Comparison of ENCODE assay signal across 12 cellular contexts in genomic region chr1:223504741-223505140, GRCh38.
DNase-seq lines count a peak whose midpoint lies in the region; ATAC-seq, FAIRE-seq and TF ChIP-seq lines count a peak whose summit lies in the region.
"Had no signal": no experiment of that assay in that cellular context is flagged by ENCODE, and none has a peak within 500 bp of the region (broad histone marks: within the 10 kb centered on the region; RNA-seq: fewer than 3 reads in every experiment).

No MANE protein-coding gene starts in this region.

- H3K14ac ChIP-seq in IMR-90 (replicated peaks; ENCODE audit: low read depth, low read length) = 0 out of 2 replicates have a peak overlapping the region, but pooled peaks have one; percentile 17

- H3K36me3 Mint-ChIP-seq in chondrocyte (ENCODE audit: low read depth) = no peaks in the 10 kb centered on the region
- H3K36me3 Mint-ChIP-seq: CD14-positive monocyte; naive thymus-derived CD4-positive, alpha-beta T cell had no signal

- H3K23ac ChIP-seq in IMR-90 (ENCODE audit: low read depth, low read length) = no peak overlapping the region

- no peak overlapping the region for H4K91ac ChIP-seq in IMR-90 (ENCODE audit: insufficient read depth, low read depth, low read length)

- no peak overlapping the region for H3K27ac Mint-ChIP-seq in chondrocyte (ENCODE audit: unreplicated experiment)
- H3K27ac Mint-ChIP-seq: CD14-positive monocyte had no signal

- no peaks in the 10 kb centered on the region for H3K9me1 ChIP-seq in IMR-90 (ENCODE audit: insufficient read depth, low read length)

- H4K5ac ChIP-seq in IMR-90 (ENCODE audit: low read depth, low read length) = peak overlapping the region; percentile 37; the same call in 1 of the 2 replicates

- H3K4me2 ChIP-seq in IMR-90 (ENCODE audit: low read depth, low read length) = no peak overlapping the region

- H2AK9ac ChIP-seq in IMR-90 (replicated peaks; ENCODE audit: low read depth, low read length, poor library complexity) = no peak overlapping the region

- TF ChIP-seq POLR2A in IMR-90 (IDR thresholded peaks at IDR 0.05; ENCODE audit: low read depth, low read length) = no peak

- peak overlapping the region; percentile 38; the same call in 1 of the 2 replicates for H2BK20ac ChIP-seq in IMR-90 (ENCODE audit: low read depth, low read length)

- no peaks in the 10 kb centered on the region for H4K20me1 ChIP-seq in IMR-90 (ENCODE audit: insufficient read depth, low read length)

- H3K27me3 ChIP-seq in IMR-90 (ENCODE audit: control insufficient read depth, insufficient read depth, low read length) = peaks cover 2% of the 10 kb centered on the region; the same call in 1 of the 2 replicates
- no peaks in the 10 kb centered on the region for H3K27me3 ChIP-seq in effector memory CD4-positive, alpha-beta T cell (replicated peaks; ENCODE audit: control insufficient read depth, insufficient read depth, low read length, poor library complexity, severe bottlenecking)
- H3K27me3 ChIP-seq: esophagus muscularis mucosa, uterus had no signal

- H3K9ac ChIP-seq in IMR-90 (ENCODE audit: low read depth, low read length) (no peak overlapping the region), kidney (ENCODE audit: low read length in 2 of 2) (no peak overlapping the region)

- H3K27ac ChIP-seq in IMR-90 (ENCODE audit: insufficient read depth, low read length) (no peak overlapping the region), kidney (ENCODE audit: low read depth in 2 of 2, low read length in 2 of 2) (no peak overlapping the region)
- H3K27ac ChIP-seq in effector memory CD4-positive, alpha-beta T cell (ENCODE audit: insufficient read depth, low read length, poor library complexity, severe bottlenecking) = no peak overlapping the region
- H3K27ac ChIP-seq: esophagus muscularis mucosa, uterus had no signal

- H2BK5ac ChIP-seq in IMR-90 (ENCODE audit: low read depth, low read length, poor library complexity, severe bottlenecking) = no peak overlapping the region

- BruUV-seq in IMR-90 (replicated peaks; lab: Mats Ljungman, UMichigan) = no TSS peak

- H3K9me3 Mint-ChIP-seq in chondrocyte (ENCODE audit: low read depth) = no peaks in the 10 kb centered on the region

- H3K36me3 ChIP-seq in IMR-90 (ENCODE audit: control insufficient read depth, insufficient read depth, low read length) (no peaks in the 10 kb centered on the region), kidney (ENCODE audit: control insufficient read depth in 1 of 2, insufficient read depth in 2 of 2, low read length in 2 of 2) (no peaks in the 10 kb centered on the region)
- no peaks in the 10 kb centered on the region for H3K36me3 ChIP-seq in effector memory CD4-positive, alpha-beta T cell (ENCODE audit: control insufficient read depth, insufficient read depth, low read length)
- H3K36me3 ChIP-seq: esophagus muscularis mucosa, uterus had no signal

- dilution Hi-C loops in IMR-90 (cut with HindIII; ENCODE audit: low sequenced_read_pairs, unreplicated experiment) = no loop called here

- in situ Hi-C loops in IMR-90 (cut with MboI; ENCODE audit: low sequenced_read_pairs) = no loop called here

- H3K56ac ChIP-seq in IMR-90 (ENCODE audit: extremely low read depth, insufficient read depth, low read length) = no peak overlapping the region

- no peaks in the 10 kb centered on the region for H3K4me1 Mint-ChIP-seq in chondrocyte (ENCODE audit: low read depth)
- H3K4me1 Mint-ChIP-seq: CD14-positive monocyte had no signal

- H3K79me1 ChIP-seq in IMR-90 (ENCODE audit: low read depth in 1 of 2, low read length in 2 of 2) = no peaks in the 10 kb centered on the region

- ATAC-seq in IMR-90 (ENCODE audit: low read depth) = peak; percentile 67
- ATAC-seq in HG02759 (IDR thresholded peaks at IDR 0.05; ENCODE audit: unreplicated experiment) = no peak
- ATAC-seq in GM21367 (IDR thresholded peaks at IDR 0.05; ENCODE audit: unreplicated experiment) = no peak
- ATAC-seq: naive thymus-derived CD4-positive, alpha-beta T cell had no signal

- intact Hi-C loops in IMR-90 (cut with micrococcal nuclease) (no loop called here), kidney (cut with DNase I) (no loop called here)

- TF ChIP-seq CTCF in IMR-90 (conservative IDR thresholded peaks at IDR 0.05; ENCODE audit: low read depth, low read length) = no peak
- TF ChIP-seq CTCF in kidney (IDR thresholded peaks at IDR 0.05; ENCODE audit: borderline replicate concordance, extremely low read depth, insufficient read depth) = no peak
- no peak for TF ChIP-seq CTCF in chondrocyte (IDR thresholded peaks at IDR 0.05)

- DNase-seq in AG08396 (ENCODE audit: low spot score) (peak; percentile 49), IMR-90 (peak; percentile 90), amniotic epithelial cell (ENCODE audit: low read depth) (peak; percentile 95), kidney (peak; percentile 84), chondrocyte (ENCODE audit: low spot score) (no peak)
- DNase-seq in effector memory CD4-positive, alpha-beta T cell = no peak
- DNase-seq: naive thymus-derived CD4-positive, alpha-beta T cell had no signal

- H4K8ac ChIP-seq in IMR-90 (ENCODE audit: low read depth in 2 of 2, low read length in 2 of 2) = peak overlapping the region; percentile 38 to 75

- H2BK15ac ChIP-seq in IMR-90 (ENCODE audit: low read depth, low read length) = no peak overlapping the region

- H3K4ac ChIP-seq in IMR-90 (ENCODE audit: low read depth, low read length) = no peak overlapping the region; the same call in 1 of the 2 replicates

- H3K27me3 Mint-ChIP-seq in chondrocyte (ENCODE audit: low read depth) = peaks cover 1% of the 10 kb centered on the region
- H3K27me3 Mint-ChIP-seq: naive thymus-derived CD4-positive, alpha-beta T cell had no signal

- no peak overlapping the region for H2AK5ac ChIP-seq in IMR-90 (ENCODE audit: low read depth, low read length)

- 43% methylated on average over 1 of the region's 4 CpGs; no CpG with 5 or more reads in 1 of the 2 experiments for WGBS in IMR-90 (ENCODE audit: extremely low coverage in 2 of 2, insufficient read length in 1 of 2), 2 experiments

- POLR2A ChIA-PET in IMR-90 (lab: Charles Lee; ENCODE audit: unreplicated experiment) = no interaction called here

- H3K9me3 ChIP-seq in IMR-90 (ENCODE audit: control insufficient read depth, insufficient read depth, low read length) = no peaks in the 10 kb centered on the region
- no peaks in the 10 kb centered on the region for H3K9me3 ChIP-seq in kidney (ENCODE audit: control insufficient read depth in 1 of 2, low read length in 2 of 2)
- no peaks in the 10 kb centered on the region for H3K9me3 ChIP-seq in effector memory CD4-positive, alpha-beta T cell (ENCODE audit: control insufficient read depth, low read length)
- H3K9me3 ChIP-seq: esophagus muscularis mucosa, uterus had no signal

- H3K4me3 ChIP-seq in IMR-90 (ENCODE audit: insufficient read depth, low read depth, low read length) = no peak overlapping the region
- H3K4me3 ChIP-seq in kidney (ENCODE audit: low read length in 2 of 2) = no peak overlapping the region
- no peak overlapping the region for H3K4me3 ChIP-seq in effector memory CD4-positive, alpha-beta T cell (ENCODE audit: insufficient read depth, low read depth, low read length, poor library complexity, severe bottlenecking)
- H3K4me3 ChIP-seq: esophagus muscularis mucosa, uterus had no signal

- CTCF ChIA-PET in IMR-90 (lab: Yijun Ruan, JAX) = no interaction called here

- no peak overlapping the region for H3K4me3 Mint-ChIP-seq in chondrocyte (ENCODE audit: unreplicated experiment)
- H3K4me3 Mint-ChIP-seq: CD14-positive monocyte; naive thymus-derived CD4-positive, alpha-beta T cell had no signal

- H3K18ac ChIP-seq in IMR-90 (ENCODE audit: low read depth, low read length) = no peak overlapping the region

- peaks cover 2% of the 10 kb centered on the region; the same call in 1 of the 2 replicates for H3K4me1 ChIP-seq in IMR-90 (ENCODE audit: control insufficient read depth, insufficient read depth, low read length)
- no peaks in the 10 kb centered on the region for H3K4me1 ChIP-seq in kidney (ENCODE audit: control insufficient read depth in 1 of 2, insufficient read depth in 1 of 2, low read depth in 1 of 2, low read length in 2 of 2)
- H3K4me1 ChIP-seq in effector memory CD4-positive, alpha-beta T cell (ENCODE audit: control insufficient read depth, insufficient read depth, low read length, poor library complexity, severe bottlenecking) = no peaks in the 10 kb centered on the region
- H3K4me1 ChIP-seq: uterus had no signal

- no peak for TF ChIP-seq RAD21 in IMR-90 (IDR thresholded peaks at IDR 0.05; ENCODE audit: low read length)

- peak overlapping the region; percentile 47; the same call in 1 of the 2 replicates for H2BK120ac ChIP-seq in IMR-90 (ENCODE audit: low read depth, low read length)

- no peak for FAIRE-seq in kidney (lab: Jason Lieb, UNC)

- H2AFZ ChIP-seq in IMR-90 (replicated peaks; ENCODE audit: low read length, poor library complexity) = peak overlapping the region; percentile 0

TF ChIP-seq in IMR-90, 13 proteins besides CTCF, POLR2A, EP300 and RAD21 (continues in another document):
- no peak for TF ChIP-seq BHLHE40 (IDR thresholded peaks at IDR 0.05; ENCODE audit: low read depth, low read length)
- TF ChIP-seq CHD1 (IDR thresholded peaks at IDR 0.05; ENCODE audit: low read depth, low read length) = no peak
- TF ChIP-seq, protein P1, sequence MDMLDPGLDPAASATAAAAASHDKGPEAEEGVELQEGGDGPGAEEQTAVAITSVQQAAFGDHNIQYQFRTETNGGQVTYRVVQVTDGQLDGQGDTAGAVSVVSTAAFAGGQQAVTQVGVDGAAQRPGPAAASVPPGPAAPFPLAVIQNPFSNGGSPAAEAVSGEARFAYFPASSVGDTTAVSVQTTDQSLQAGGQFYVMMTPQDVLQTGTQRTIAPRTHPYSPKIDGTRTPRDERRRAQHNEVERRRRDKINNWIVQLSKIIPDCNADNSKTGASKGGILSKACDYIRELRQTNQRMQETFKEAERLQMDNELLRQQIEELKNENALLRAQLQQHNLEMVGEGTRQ (IDR thresholded peaks at IDR 0.05; ENCODE audit: low read depth, low read length) = no peak
- no peak for TF ChIP-seq SMC3 (IDR thresholded peaks at IDR 0.05; ENCODE audit: low read depth, low read length)
- TF ChIP-seq MAFK (IDR thresholded peaks at IDR 0.05; ENCODE audit: low read depth, low read length) = no peak
- no peak for TF ChIP-seq ELK1 (IDR thresholded peaks at IDR 0.05; ENCODE audit: borderline replicate concordance, low read depth, low read length)
- TF ChIP-seq NFE2L2 (IDR thresholded peaks at IDR 0.05; ENCODE audit: low read depth, low read length) = no peak
- no peak for TF ChIP-seq RFX5 (IDR thresholded peaks at IDR 0.05; ENCODE audit: low read depth, low read length)
- 0 out of 2 replicates have a peak, but pooled peaks have one; percentile 5 for TF ChIP-seq FOS (IDR thresholded peaks at IDR 0.05; ENCODE audit: low read depth, low read length)

Comparison
In these comparisons a context has a peak if more than half of its experiments do, and no peak if none do; other contexts are left out.
1. DNase-seq: peak in AG08396 (single experiment), IMR-90 (single experiment), amniotic epithelial cell (single experiment) and kidney (single experiment); none in effector memory CD4-positive, alpha-beta T cell (0 of 3) and chondrocyte (single experiment).